ENCODE assay signal across 20 cellular contexts in genomic region chr13:29476046-29476445, GRCh38.
"Had no signal": no experiment of that assay in that cellular context is flagged by ENCODE, and none has a peak within 500 bp of the region (broad histone marks: within the 10 kb centered on the region; RNA-seq: fewer than 3 reads in every experiment).

No MANE protein-coding gene starts in this region.

- DNase-seq: KBM-7, MV-4-11, NCI-H1048, NCI-H1105 treated with DMSO at 0.1 percent for 48 hours, NCI-H1417 treated with DMSO at 0.1 percent for 48 hours, NCI-H1930, NCI-H2081, NCI-H2171, NCI-H226, NCI-H446, NCI-H510A, NCI-H524 treated with DMSO at 0.1 percent for 48 hours, NCI-H69, NCI-H774, Right ventricle myocardium superior, RPMI8226, SIG-M5, SW 1271, T-cell had no signal

- ATAC-seq: T-cell had no signal

- FAIRE-seq: RCC 7860 had no signal
